In the genomic region with DNA sequence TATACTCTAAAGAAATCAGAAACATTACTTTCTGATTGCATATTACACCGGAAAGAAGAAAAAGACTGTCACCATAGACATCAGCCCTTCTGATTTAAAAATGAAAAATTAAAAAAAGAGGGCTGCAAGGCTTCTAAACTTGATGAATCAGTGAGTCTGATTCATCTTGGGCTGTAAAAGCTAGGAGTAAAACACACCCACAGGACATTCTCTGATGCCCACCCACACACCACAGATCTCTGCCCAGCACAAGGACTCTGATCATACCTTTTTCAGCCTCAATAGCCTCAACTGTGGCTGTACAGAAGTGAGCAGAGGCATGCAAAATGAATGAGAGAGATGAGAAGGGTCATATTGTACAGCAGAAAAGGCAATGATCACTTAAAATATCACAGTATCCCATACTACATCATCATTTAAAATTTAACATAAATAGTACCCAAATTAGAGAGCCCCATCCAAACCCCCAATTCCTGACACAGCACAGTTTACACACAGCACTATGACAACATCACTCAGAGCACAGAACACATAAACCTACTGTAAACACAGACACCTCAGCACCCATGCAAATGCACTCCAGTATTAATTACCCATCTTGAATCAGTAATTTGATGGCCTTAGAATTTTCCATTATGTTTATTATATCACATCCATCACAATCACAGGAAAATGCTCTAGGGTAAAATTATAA, we compare ENCODE assay signal across 11 cellular contexts. TPM values are rescaled to one million over a fixed set of nuclear protein-coding genes. Genes with fewer than 3 reads are reported as not detected.
DNase-seq lines count a peak whose midpoint lies in the region; ATAC-seq and TF ChIP-seq lines count a peak whose summit lies in the region.
"Had no signal": no experiment of that assay in that cellular context is flagged by ENCODE, and none has a peak within 500 bp of the region (broad histone marks: within the 10 kb centered on the region; RNA-seq: fewer than 3 reads in every experiment).

No MANE protein-coding gene starts in this region.

- DNase-seq in MCF 10A (ENCODE audit: unreplicated experiment) (peak; percentile 34), breast epithelium (ENCODE audit: low spot score in 2 of 2) (no peak), RWPE2 (ENCODE audit: low spot score) (no peak), fibroblast of peridontal ligament (ENCODE audit: extremely low read depth) (peak; percentile 47), stromal cell of bone marrow (ENCODE audit: low read depth) (peak; percentile 52), HEK293T (ENCODE audit: extremely low spot score) (no peak), D341Med (ENCODE audit: low spot score) (no peak)
- DNase-seq: CD4-positive, CD25-positive, alpha-beta regulatory T cell; WERI-Rb-1 had no signal

- H3K27me3 ChIP-seq in breast epithelium (no peaks in the 10 kb centered on the region), RWPE2 (ENCODE audit: insufficient read depth, poor library complexity, severe bottlenecking) (no peaks in the 10 kb centered on the region)

- H3K9me3 ChIP-seq in breast epithelium = no peaks in the 10 kb centered on the region
- H3K9me3 ChIP-seq in RWPE2 (ENCODE audit: severe bottlenecking) = no peaks in the 10 kb centered on the region

- H3K4me3 ChIP-seq in breast epithelium = no peak overlapping the region
- no peak overlapping the region for H3K4me3 ChIP-seq in RWPE2 (ENCODE audit: severe bottlenecking)

- H3K27ac ChIP-seq in breast epithelium (no peak overlapping the region), RWPE2 (ENCODE audit: poor library complexity, severe bottlenecking) (no peak overlapping the region)
- H3K27ac ChIP-seq: WERI-Rb-1 had no signal

- TF ChIP-seq CTCF in MCF 10A (IDR thresholded peaks at IDR 0.05; ENCODE audit: unreplicated experiment) (no peak), breast epithelium (IDR thresholded peaks at IDR 0.05) (no peak), RWPE2 (IDR thresholded peaks at IDR 0.05; ENCODE audit: poor library complexity, severe bottlenecking) (no peak)

- no TSS peak for BruUV-seq in MCF 10A (replicated peaks; lab: Mats Ljungman, UMichigan)

- H3K27ac Mint-ChIP-seq in MCF 10A (ENCODE audit: low read depth, unreplicated experiment) = peak overlapping the region; percentile 37

- TF ChIP-seq POLR2A in breast epithelium (IDR thresholded peaks at IDR 0.05) = no peak

- CTCF ChIA-PET in MCF 10A (lab: Yijun Ruan, JAX) = no interaction called here
- CTCF ChIA-PET in HEK293T (lab: Yijun Ruan, JAX) = no interaction called here

- intact Hi-C loops in MCF 10A (cut with micrococcal nuclease) = no loop called here
- intact Hi-C loops in breast epithelium (cut with DNase I; ENCODE audit: low total_unique reads) = no loop called here

- no peaks in the 10 kb centered on the region for H3K4me1 ChIP-seq in breast epithelium
- H3K4me1 ChIP-seq in RWPE2 (ENCODE audit: insufficient read depth, poor library complexity, severe bottlenecking) = peaks cover 9% of the 10 kb centered on the region

- H3K27me3 Mint-ChIP-seq in MCF 10A (ENCODE audit: insufficient read depth, unreplicated experiment) = no peaks in the 10 kb centered on the region
- H3K27me3 Mint-ChIP-seq: activated naive CD8-positive, alpha-beta T cell; CD4-positive, CD25-positive, alpha-beta regulatory T cell had no signal

- H3K36me3 ChIP-seq in breast epithelium (peaks cover 3% of the 10 kb centered on the region), RWPE2 (ENCODE audit: low read depth) (peaks cover 10% of the 10 kb centered on the region)

- H3K4me3 Mint-ChIP-seq in MCF 10A (ENCODE audit: unreplicated experiment) = no peak overlapping the region
- H3K4me3 Mint-ChIP-seq: activated naive CD8-positive, alpha-beta T cell; CD4-positive, CD25-positive, alpha-beta regulatory T cell had no signal

- ATAC-seq in RWPE2 (ENCODE audit: low read depth) (peak; percentile 92), GM18861 (IDR thresholded peaks at IDR 0.05; ENCODE audit: unreplicated experiment) (no peak)

- no peaks in the 10 kb centered on the region for H3K9me3 Mint-ChIP-seq in MCF 10A (ENCODE audit: unreplicated experiment)
- H3K9me3 Mint-ChIP-seq: CD4-positive, CD25-positive, alpha-beta regulatory T cell had no signal

- peaks cover 16% of the 10 kb centered on the region for H3K4me1 Mint-ChIP-seq in MCF 10A (ENCODE audit: insufficient read depth, unreplicated experiment)

- POLR2A ChIA-PET in MCF 10A (lab: Yijun Ruan, JAX) (interaction anchor here (0.6 kb wide), 1 partner anchor 34 kb away, joined by 3 read pairs; no protein-coding TSS in a partner anchor), HEK293T (lab: Yijun Ruan, JAX) (no interaction called here)

- peaks cover 18% of the 10 kb centered on the region for H3K36me3 Mint-ChIP-seq in MCF 10A (ENCODE audit: insufficient read depth, unreplicated experiment)

TF ChIP-seq in HEK293T, 16 proteins besides CTCF, POLR2A, EP300 and RAD21:
- TF ChIP-seq FOXA1 (IDR thresholded peaks at IDR 0.05) = no peak
- TF ChIP-seq FOXM1 (IDR thresholded peaks at IDR 0.05; ENCODE audit: borderline replicate concordance) = no peak
- no peak for TF ChIP-seq LEF1 (IDR thresholded peaks at IDR 0.05; ENCODE audit: borderline replicate concordance)
- no peak for TF ChIP-seq SUZ12 (IDR thresholded peaks at IDR 0.05)
- TF ChIP-seq, protein P1, sequence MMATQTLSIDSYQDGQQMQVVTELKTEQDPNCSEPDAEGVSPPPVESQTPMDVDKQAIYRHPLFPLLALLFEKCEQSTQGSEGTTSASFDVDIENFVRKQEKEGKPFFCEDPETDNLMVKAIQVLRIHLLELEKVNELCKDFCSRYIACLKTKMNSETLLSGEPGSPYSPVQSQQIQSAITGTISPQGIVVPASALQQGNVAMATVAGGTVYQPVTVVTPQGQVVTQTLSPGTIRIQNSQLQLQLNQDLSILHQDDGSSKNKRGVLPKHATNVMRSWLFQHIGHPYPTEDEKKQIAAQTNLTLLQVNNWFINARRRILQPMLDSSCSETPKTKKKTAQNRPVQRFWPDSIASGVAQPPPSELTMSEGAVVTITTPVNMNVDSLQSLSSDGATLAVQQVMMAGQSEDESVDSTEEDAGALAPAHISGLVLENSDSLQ (IDR thresholded peaks at IDR 0.05) = no peak
- no peak for TF ChIP-seq L3MBTL2 (conservative IDR thresholded peaks at IDR 0.05)
- no peak for TF ChIP-seq ARNT (IDR thresholded peaks at IDR 0.05)
- no peak for TF ChIP-seq HDGF (IDR thresholded peaks at IDR 0.05; ENCODE audit: borderline replicate concordance)
- no peak for TF ChIP-seq TARDBP (IDR thresholded peaks at IDR 0.05)
- TF ChIP-seq ZNF384 (IDR thresholded peaks at IDR 0.05) = no peak
- no peak for TF ChIP-seq ELF4 (IDR thresholded peaks at IDR 0.05)
- TF ChIP-seq BHLHE40 (IDR thresholded peaks at IDR 0.05; ENCODE audit: borderline replicate concordance) = no peak
- TF ChIP-seq NFRKB (IDR thresholded peaks at IDR 0.05) = no peak
- TF ChIP-seq FOXK2 (IDR thresholded peaks at IDR 0.05) = no peak
- TF ChIP-seq CTBP1 (IDR thresholded peaks at IDR 0.05; ENCODE audit: borderline replicate concordance) = no peak
- TF ChIP-seq SP1 (IDR thresholded peaks at IDR 0.05) = no peak

RNA-seq across cellular contexts. Expression of a gene that starts 6.4 kb away (rescaled TPM):
- total RNA-seq in MCF 10A (2022) (1.8 and 2.4 TPM in 2 replicates), breast epithelium (1 to 10 TPM; 2.6 to 4.2 (median 2.9) TPM)

RNA-seq across cellular contexts. Expression of a gene that starts 25.9 kb away (rescaled TPM):
- 137 and 161 TPM in 2 replicates for total RNA-seq in MCF 10A (2022)
- total RNA-seq in breast epithelium = 100 to 1,000 TPM; 120 to 169 (median 123) TPM

RNA-seq across cellular contexts. Expression of a gene that starts 56.1 kb away (rescaled TPM):
- total RNA-seq in MCF 10A (2022) (34.8 and 37.4 TPM in 2 replicates), breast epithelium (10 to 100 TPM; 42.0 to 79.0 (median 49.5) TPM)

Comparison
In these comparisons a context has a peak if more than half of its experiments do, and no peak if none do; other contexts are left out.
1. DNase-seq: peak in MCF 10A (single experiment), fibroblast of peridontal ligament (single experiment) and stromal cell of bone marrow (single experiment); none in breast epithelium (0 of 2), RWPE2 (single experiment), HEK293T (single experiment) and D341Med (single experiment).